In the genomic region with DNA sequence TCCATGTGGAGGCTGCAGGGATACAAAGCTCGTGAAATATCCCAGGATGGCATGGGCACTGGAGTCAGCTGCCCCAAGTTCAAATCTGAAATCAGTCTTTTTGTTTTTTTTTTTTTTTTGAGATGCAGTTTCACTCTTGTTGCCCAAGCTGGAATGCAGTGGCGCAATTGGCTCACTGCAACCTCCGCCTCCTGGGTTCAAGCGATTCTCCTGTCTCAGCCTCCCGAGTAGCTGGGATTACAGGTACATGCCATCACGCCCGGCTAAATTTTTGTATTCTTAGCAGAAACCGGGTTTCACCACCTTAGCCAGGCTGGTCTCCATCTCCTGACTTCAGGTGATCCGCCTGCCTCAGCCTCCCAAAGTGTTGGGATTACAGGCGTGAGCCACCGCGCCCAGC, we compare ENCODE assay signal across 1 cellular context.
TF ChIP-seq lines count a peak whose summit lies in the region.

No MANE protein-coding gene starts in this region.

TF ChIP-seq in HepG2, 621 proteins besides CTCF, POLR2A, EP300 and RAD21:
- TF ChIP-seq ZNF34 (CRISPR knock-in tag; IDR thresholded peaks at IDR 0.05; ENCODE audit: borderline replicate concordance) (0 out of 2 replicates have a peak, but pooled peaks have one; percentile 30), ZNF770 (CRISPR knock-in tag; IDR thresholded peaks at IDR 0.05) (peak; percentile 73)
